1 cellular context compared by ENCODE assay signal in the genomic region with DNA sequence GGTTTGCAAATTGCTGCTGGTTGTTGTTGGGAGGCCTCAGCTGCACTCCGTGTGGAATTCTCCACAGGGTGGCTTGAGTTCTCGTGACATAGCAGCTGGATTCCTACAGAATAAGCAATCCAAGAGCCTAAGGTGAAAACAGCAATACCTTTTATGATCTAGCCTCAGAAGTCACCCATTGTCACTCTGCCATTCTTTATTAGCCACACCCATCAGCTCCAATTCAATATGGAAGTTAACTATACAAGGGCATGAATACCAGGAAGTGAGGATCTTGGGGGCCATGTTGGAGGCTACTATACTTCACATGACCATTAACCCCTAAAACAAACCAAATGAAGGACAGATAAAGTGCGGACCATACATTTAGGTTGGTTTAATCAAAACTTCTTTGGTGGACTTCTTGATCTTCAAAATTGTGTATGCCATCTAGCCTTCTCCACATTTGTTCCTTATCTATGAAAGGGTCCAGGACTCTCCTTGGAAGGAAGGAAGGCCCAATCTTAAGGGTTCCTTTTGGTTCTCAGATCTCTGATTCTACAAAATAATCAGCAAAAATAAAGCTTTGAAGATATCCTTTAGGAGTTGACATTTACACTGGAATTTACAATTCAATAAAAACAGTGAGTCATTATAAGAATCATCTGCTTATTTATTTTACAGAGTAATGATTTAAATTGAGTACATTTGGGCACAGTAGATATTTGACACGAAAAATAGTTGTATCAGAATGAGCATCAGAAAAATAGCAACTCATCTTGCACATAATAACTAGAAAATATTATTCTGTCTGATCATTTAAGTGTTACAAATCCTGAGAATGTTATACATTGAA.
TF ChIP-seq lines count a peak whose summit lies in the region.

No MANE protein-coding gene starts in this region.

TF ChIP-seq in endothelial cell of umbilical vein, 7 proteins besides CTCF, POLR2A, EP300 and RAD21:
- TF ChIP-seq POLR2AphosphoS5 (IDR thresholded peaks at IDR 0.05; ENCODE audit: insufficient read depth, low read depth, low read length) (no peak), FOS (IDR thresholded peaks at IDR 0.05; ENCODE audit: borderline replicate concordance, insufficient read depth, low read length) (peak; percentile 15)
